ENCODE assay signal across 10 cellular contexts in genomic region chr2:197304556-197305011, GRCh38. TPM values are rescaled to one million over a fixed set of nuclear protein-coding genes. Genes with fewer than 3 reads are reported as not detected.
DNase-seq lines count a peak whose midpoint lies in the region; ATAC-seq and TF ChIP-seq lines count a peak whose summit lies in the region.
"Had no signal": no experiment of that assay in that cellular context is flagged by ENCODE, and none has a peak within 500 bp of the region (broad histone marks: within the 10 kb centered on the region; RNA-seq: fewer than 3 reads in every experiment).

No MANE protein-coding gene starts in this region.

- TF ChIP-seq CTCF in GM12864 (IDR thresholded peaks at IDR 0.05; ENCODE audit: low read depth, low read length, missing control alignments): no peak

- peaks cover 84% of the 10 kb centered on the region for H3K4me1 Mint-ChIP-seq in central memory CD8-positive, alpha-beta T cell

- H3K4me3 ChIP-seq in GM12864 (ENCODE audit: low read depth, low read length): peak overlapping the region; percentile 31; the same call in 1 of the 2 replicates

- no peaks in the 10 kb centered on the region for H3K27me3 Mint-ChIP-seq in central memory CD8-positive, alpha-beta T cell

- ATAC-seq in GM19395 (IDR thresholded peaks at IDR 0.05; ENCODE audit: unreplicated experiment): peak; percentile 40
- peak; percentile 30 for ATAC-seq in HG03442 (IDR thresholded peaks at IDR 0.05; ENCODE audit: unreplicated experiment)
- no peak for ATAC-seq in central memory CD8-positive, alpha-beta T cell (replicated peaks; ENCODE audit: extremely low read depth, poor library complexity, severe bottlenecking)

- H3K4me3 Mint-ChIP-seq in central memory CD8-positive, alpha-beta T cell: peak overlapping the region; percentile 71

- H3K36me3 Mint-ChIP-seq in central memory CD8-positive, alpha-beta T cell (ENCODE audit: insufficient read depth): peaks cover 31% of the 10 kb centered on the region

- H3K9me3 Mint-ChIP-seq in central memory CD8-positive, alpha-beta T cell: no peaks in the 10 kb centered on the region

- DNase-seq in GM12864 (ENCODE audit: low read depth): no peak
- no peak for DNase-seq in central memory CD8-positive, alpha-beta T cell (ENCODE audit: low spot score in 2 of 2)
- no peak for DNase-seq in mucosa of gallbladder (ENCODE audit: low spot score)
- DNase-seq in AG20443 (ENCODE audit: low spot score): no peak
- DNase-seq in UCSD-AML1 (lab: John Stamatoyannopoulos, UW; ENCODE audit: unreplicated experiment): no peak
- DNase-seq in anterior cingulate cortex (lab: John Stamatoyannopoulos, UW): no peak
- DNase-seq: Kasumi-1, midbrain had no signal

- H3K27ac Mint-ChIP-seq in central memory CD8-positive, alpha-beta T cell (ENCODE audit: low read depth): peak overlapping the region; percentile 92

RNA-seq across cellular contexts. Expression of gene ANKRD44, which starts 6.0 kb away (rescaled TPM):
- 40.6 TPM for total RNA-seq in mucosa of gallbladder
